ENCODE assay signal across 16 cellular contexts in the genomic region with DNA sequence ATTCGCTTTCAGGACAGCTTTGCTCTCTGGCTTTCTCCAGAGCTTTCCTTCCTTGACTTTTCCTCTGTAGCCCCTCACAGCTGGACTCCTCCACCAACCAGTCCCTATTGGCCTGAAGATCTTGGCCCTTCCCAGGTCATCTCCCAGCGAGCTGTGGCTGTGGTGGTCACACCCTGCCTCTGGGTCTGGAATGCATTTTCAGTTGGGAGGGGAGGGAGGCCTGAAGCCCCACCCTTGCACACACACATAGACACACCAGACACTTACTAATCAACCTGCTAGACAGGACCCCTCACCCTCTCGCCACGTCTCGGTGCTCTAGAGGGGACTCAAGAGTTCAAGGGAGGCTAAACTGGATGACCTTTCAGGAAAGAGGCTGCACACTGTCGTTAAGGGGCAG. TPM values are rescaled to one million over a fixed set of nuclear protein-coding genes. Genes with fewer than 3 reads are reported as not detected.
DNase-seq lines count a peak whose midpoint lies in the region; ATAC-seq and TF ChIP-seq lines count a peak whose summit lies in the region.
"Had no signal": no experiment of that assay in that cellular context is flagged by ENCODE, and none has a peak within 500 bp of the region (broad histone marks: within the 10 kb centered on the region; RNA-seq: fewer than 3 reads in every experiment).

No MANE protein-coding gene starts in this region.

- no peak for TF ChIP-seq EP300 in sigmoid colon (IDR thresholded peaks at IDR 0.05)

- no peak for TF ChIP-seq CTCF in cardiac muscle cell (IDR thresholded peaks at IDR 0.05; ENCODE audit: low read depth, low read length)
- TF ChIP-seq CTCF in sigmoid colon (IDR thresholded peaks at IDR 0.05) = no peak

- no peak for TF ChIP-seq POLR2A in sigmoid colon (IDR thresholded peaks at IDR 0.05)

- no peaks in the 10 kb centered on the region for H3K9me3 ChIP-seq in cardiac muscle cell (ENCODE audit: low read depth)
- H3K9me3 ChIP-seq in sigmoid colon = no peaks in the 10 kb centered on the region
- no peaks in the 10 kb centered on the region for H3K9me3 ChIP-seq in aorta (ENCODE audit: control insufficient read depth, low read length)
- H3K9me3 ChIP-seq: A549, Caco-2 had no signal

- H3K4me3 ChIP-seq in cardiac muscle cell (no peak overlapping the region), sigmoid colon (no peak overlapping the region), aorta (ENCODE audit: low read length in 2 of 2) (no peak overlapping the region)
- H3K4me3 ChIP-seq: A549 had no signal

- H3K36me3 ChIP-seq in cardiac muscle cell (no peaks in the 10 kb centered on the region), sigmoid colon (peaks cover 6 to 54% (median 22%) of the 10 kb centered on the region in 4 donors), aorta (ENCODE audit: control insufficient read depth in 1 of 2, insufficient read depth in 2 of 2, low read length in 1 of 2) (peaks cover 0 to 1% of the 10 kb centered on the region in 2 donors)

- 71 to 80% methylated on average over 6 of the region's 6 CpGs for WGBS in sigmoid colon, 2 donors
- WGBS in aorta, 2 donors = 71 to 82% methylated on average over 6 of the region's 6 CpGs

- H3K27ac ChIP-seq in cardiac muscle cell = peak overlapping the region; percentile 18
- H3K27ac ChIP-seq in sigmoid colon = peak overlapping the region; percentile 65 to 73 (median 68)
- H3K27ac ChIP-seq in aorta (ENCODE audit: low read depth in 1 of 2, low read length in 2 of 2) = peak overlapping the region; percentile 46 to 63

- ATAC-seq in left ventricle myocardium superior = peak; percentile 34
- no peak for ATAC-seq in aorta (ENCODE audit: low FRiP score)
- ATAC-seq in GM18858 (IDR thresholded peaks at IDR 0.05; ENCODE audit: unreplicated experiment) = no peak
- ATAC-seq: A549; SK-N-SH treated with all-trans-retinoic acid at 6 μM for 48 hours; stimulated activated naive CD8-positive, alpha-beta T cell treated with anti-CD3 and anti-CD28 coated beads, Interleukin-15, Interleukin-2, amounts not matched to agents 100 U/mL and 50 U/mL, for 24 hours had no signal

- DNase-seq in cardiac muscle cell (ENCODE audit: low read depth in 1 of 2, low spot score in 1 of 2) (no peak), cardiac septum (ENCODE audit: low spot score) (no peak), left ventricle myocardium superior (no peak), sigmoid colon (peak; percentile 37), aorta (no peak), NCI-H510A (lab: John Stamatoyannopoulos, UW) (no peak), activated gamma-delta T cell treated with Interleukin-2 at 50 U/mL for 16 hours (no peak)
- DNase-seq: activated CD8-positive, alpha-beta memory T cell treated with anti-CD3 and anti-CD28 coated beads, Interleukin-2, amount 50 U/mL, for 4 hours; activated naive CD8-positive, alpha-beta T cell treated with anti-CD3 and anti-CD28 coated beads for 36 hours; Caco-2; cortex of kidney; NCI-H1092; stimulated activated naive CD8-positive, alpha-beta T cell treated with anti-CD3 and anti-CD28 coated beads, Interleukin-15, Interleukin-2, amounts not matched to agents 100 U/mL and 50 U/mL, for 24 hours had no signal

- H3K27me3 ChIP-seq in cardiac muscle cell (no peaks in the 10 kb centered on the region), sigmoid colon (no peaks in the 10 kb centered on the region), aorta (ENCODE audit: control insufficient read depth in 1 of 2, insufficient read depth in 2 of 2, low read length in 1 of 2) (no peaks in the 10 kb centered on the region)

- H3K4me1 ChIP-seq in cardiac muscle cell (ENCODE audit: low read depth) = peaks cover 10% of the 10 kb centered on the region
- H3K4me1 ChIP-seq in sigmoid colon = peaks cover 0 to 58% (median 55%) of the 10 kb centered on the region in 4 donors
- H3K4me1 ChIP-seq in aorta (ENCODE audit: control insufficient read depth in 1 of 2, insufficient read depth in 2 of 2, low read length in 2 of 2) = no peaks in the 10 kb centered on the region
- H3K4me1 ChIP-seq: Caco-2 had no signal

- intact Hi-C loops in cardiac septum (cut with DNase I) = no loop called here
- intact Hi-C loops in left ventricle myocardium superior (cut with micrococcal nuclease) = no loop called here
- intact Hi-C loops in sigmoid colon (cut with DNase I) = no loop called here
- intact Hi-C loops in aorta (cut with DNase I) = no loop called here

RNA-seq across cellular contexts. Expression of a gene that starts 13.9 kb away (rescaled TPM):
- total RNA-seq in cardiac muscle cell = 15.2 and 22.0 TPM in 2 replicates
- 9.7 and 12.5 TPM in 2 replicates for polyA plus RNA-seq in cardiac muscle cell
- total RNA-seq in cardiac septum = 13.4 TPM
- 24.7 TPM for total RNA-seq in left ventricle myocardium superior
- total RNA-seq in sigmoid colon = 10 to 100 TPM; 54.9 to 90.0 (median 58.0) TPM
- 10 to 100 TPM; 24.5 to 46.8 (median 32.8) TPM for polyA plus RNA-seq in sigmoid colon
- total RNA-seq in aorta = 10 to 100 TPM; 48.3 to 50.2 TPM
- polyA plus RNA-seq in aorta = 10 to 100 TPM; 20.9 to 39.7 TPM

Comparison
In these comparisons a context has a peak if more than half of its experiments do, and no peak if none do; other contexts are left out.
1. H3K27ac ChIP-seq: peak in every context shown above with its lines; median percentile 68 in sigmoid colon; 54 in aorta; 18 in cardiac muscle cell.